Comparison of ENCODE assay signal across 3 cellular contexts in the genomic region with DNA sequence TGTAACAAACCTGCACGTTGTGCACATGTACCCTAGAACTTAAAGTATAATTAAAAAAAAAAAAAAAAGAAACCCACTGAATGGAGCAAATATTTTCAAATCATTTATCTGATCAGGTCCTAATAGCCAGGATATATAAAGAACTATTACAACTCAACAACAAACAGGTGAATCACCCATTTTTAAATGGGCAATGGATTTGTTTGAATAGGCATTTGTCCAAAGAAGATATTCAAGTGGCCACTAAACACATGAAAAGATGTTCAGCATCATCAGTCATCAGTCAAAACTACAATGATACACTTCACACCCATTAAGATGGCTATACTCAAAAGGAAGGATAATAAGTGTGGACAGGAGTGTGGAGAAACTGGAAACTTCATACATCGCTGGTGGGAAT.
A peak's percentile ranks its signal among the peaks of the same experiment; 100 is the strongest.
TF ChIP-seq lines count a peak whose summit lies in the region.

No MANE protein-coding gene starts in this region.

TF ChIP-seq in A549, 52 proteins besides CTCF, POLR2A, EP300 and RAD21:
- TF ChIP-seq ZFP36 (IDR thresholded peaks at IDR 0.05; ENCODE audit: borderline replicate concordance, partially characterized antibody), result peak; percentile 15
- TF ChIP-seq NR3C1 (IDR thresholded peaks at IDR 0.05), result no peak
- no peak for TF ChIP-seq JUNB (IDR thresholded peaks at IDR 0.05)
- TF ChIP-seq FOSL2 (IDR thresholded peaks at IDR 0.05), result no peak
- peak; percentile 13; the same call in 1 of the 2 replicates for TF ChIP-seq FOSL2 (CRISPR knock-in tag; IDR thresholded peaks at IDR 0.05)
- no peak for TF ChIP-seq HEYL (CRISPR knock-in tag; IDR thresholded peaks at IDR 0.05)

TF ChIP-seq in HEK293, 187 proteins besides CTCF, POLR2A, EP300 and RAD21:
- TF ChIP-seq ZFP69B (tag by site-specific recombination; IDR thresholded peaks at IDR 0.05) (peak; percentile 48; the same call in 1 of the 2 replicates), ZNF544 (tag by site-specific recombination; IDR thresholded peaks at IDR 0.05) (no peak)
- TF ChIP-seq, protein P1, sequence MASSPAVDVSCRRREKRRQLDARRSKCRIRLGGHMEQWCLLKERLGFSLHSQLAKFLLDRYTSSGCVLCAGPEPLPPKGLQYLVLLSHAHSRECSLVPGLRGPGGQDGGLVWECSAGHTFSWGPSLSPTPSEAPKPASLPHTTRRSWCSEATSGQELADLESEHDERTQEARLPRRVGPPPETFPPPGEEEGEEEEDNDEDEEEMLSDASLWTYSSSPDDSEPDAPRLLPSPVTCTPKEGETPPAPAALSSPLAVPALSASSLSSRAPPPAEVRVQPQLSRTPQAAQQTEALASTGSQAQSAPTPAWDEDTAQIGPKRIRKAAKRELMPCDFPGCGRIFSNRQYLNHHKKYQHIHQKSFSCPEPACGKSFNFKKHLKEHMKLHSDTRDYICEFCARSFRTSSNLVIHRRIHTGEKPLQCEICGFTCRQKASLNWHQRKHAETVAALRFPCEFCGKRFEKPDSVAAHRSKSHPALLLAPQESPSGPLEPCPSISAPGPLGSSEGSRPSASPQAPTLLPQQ (tag by site-specific recombination; IDR thresholded peaks at IDR 0.05), result peak; percentile 73

TF ChIP-seq in SK-N-SH, 30 proteins besides CTCF, POLR2A, EP300 and RAD21:
- no peak for TF ChIP-seq YY1 (IDR thresholded peaks at IDR 0.05; ENCODE audit: low read depth)
- TF ChIP-seq, protein P2, sequence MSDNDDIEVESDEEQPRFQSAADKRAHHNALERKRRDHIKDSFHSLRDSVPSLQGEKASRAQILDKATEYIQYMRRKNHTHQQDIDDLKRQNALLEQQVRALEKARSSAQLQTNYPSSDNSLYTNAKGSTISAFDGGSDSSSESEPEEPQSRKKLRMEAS (IDR thresholded peaks at IDR 0.05; ENCODE audit: low read depth), result no peak
- no peak for TF ChIP-seq FOXJ3 (CRISPR knock-in tag; IDR thresholded peaks at IDR 0.05)
- TF ChIP-seq TAF1 (IDR thresholded peaks at IDR 0.05; ENCODE audit: borderline replicate concordance, low read depth, low read length), result no peak
- no peak for TF ChIP-seq SMC3 (IDR thresholded peaks at IDR 0.05; ENCODE audit: low read depth, low read length)
- TF ChIP-seq, protein P3, sequence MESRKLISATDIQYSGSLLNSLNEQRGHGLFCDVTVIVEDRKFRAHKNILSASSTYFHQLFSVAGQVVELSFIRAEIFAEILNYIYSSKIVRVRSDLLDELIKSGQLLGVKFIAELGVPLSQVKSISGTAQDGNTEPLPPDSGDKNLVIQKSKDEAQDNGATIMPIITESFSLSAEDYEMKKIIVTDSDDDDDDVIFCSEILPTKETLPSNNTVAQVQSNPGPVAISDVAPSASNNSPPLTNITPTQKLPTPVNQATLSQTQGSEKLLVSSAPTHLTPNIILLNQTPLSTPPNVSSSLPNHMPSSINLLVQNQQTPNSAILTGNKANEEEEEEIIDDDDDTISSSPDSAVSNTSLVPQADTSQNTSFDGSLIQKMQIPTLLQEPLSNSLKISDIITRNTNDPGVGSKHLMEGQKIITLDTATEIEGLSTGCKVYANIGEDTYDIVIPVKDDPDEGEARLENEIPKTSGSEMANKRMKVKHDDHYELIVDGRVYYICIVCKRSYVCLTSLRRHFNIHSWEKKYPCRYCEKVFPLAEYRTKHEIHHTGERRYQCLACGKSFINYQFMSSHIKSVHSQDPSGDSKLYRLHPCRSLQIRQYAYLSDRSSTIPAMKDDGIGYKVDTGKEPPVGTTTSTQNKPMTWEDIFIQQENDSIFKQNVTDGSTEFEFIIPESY (IDR thresholded peaks at IDR 0.05; ENCODE audit: borderline replicate concordance, low read depth), result no peak
- no peak for TF ChIP-seq RFX5 (IDR thresholded peaks at IDR 0.05; ENCODE audit: low read length)
- TF ChIP-seq NRF1 (IDR thresholded peaks at IDR 0.05; ENCODE audit: low read depth, low read length), result no peak
- no peak for TF ChIP-seq SIN3A (IDR thresholded peaks at IDR 0.05; ENCODE audit: borderline replicate concordance, low read depth, low read length)
- TF ChIP-seq FOSL2 (IDR thresholded peaks at IDR 0.05; ENCODE audit: borderline replicate concordance, low read depth), result no peak
- no peak for TF ChIP-seq MEF2A (IDR thresholded peaks at IDR 0.05; ENCODE audit: borderline replicate concordance, low read depth)
- TF ChIP-seq, protein P4, sequence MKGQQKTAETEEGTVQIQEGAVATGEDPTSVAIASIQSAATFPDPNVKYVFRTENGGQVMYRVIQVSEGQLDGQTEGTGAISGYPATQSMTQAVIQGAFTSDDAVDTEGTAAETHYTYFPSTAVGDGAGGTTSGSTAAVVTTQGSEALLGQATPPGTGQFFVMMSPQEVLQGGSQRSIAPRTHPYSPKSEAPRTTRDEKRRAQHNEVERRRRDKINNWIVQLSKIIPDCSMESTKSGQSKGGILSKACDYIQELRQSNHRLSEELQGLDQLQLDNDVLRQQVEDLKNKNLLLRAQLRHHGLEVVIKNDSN (IDR thresholded peaks at IDR 0.05; ENCODE audit: borderline replicate concordance, low read depth), result no peak
- no peak for TF ChIP-seq JUND (IDR thresholded peaks at IDR 0.05)
- TF ChIP-seq, protein P5, sequence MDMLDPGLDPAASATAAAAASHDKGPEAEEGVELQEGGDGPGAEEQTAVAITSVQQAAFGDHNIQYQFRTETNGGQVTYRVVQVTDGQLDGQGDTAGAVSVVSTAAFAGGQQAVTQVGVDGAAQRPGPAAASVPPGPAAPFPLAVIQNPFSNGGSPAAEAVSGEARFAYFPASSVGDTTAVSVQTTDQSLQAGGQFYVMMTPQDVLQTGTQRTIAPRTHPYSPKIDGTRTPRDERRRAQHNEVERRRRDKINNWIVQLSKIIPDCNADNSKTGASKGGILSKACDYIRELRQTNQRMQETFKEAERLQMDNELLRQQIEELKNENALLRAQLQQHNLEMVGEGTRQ (IDR thresholded peaks at IDR 0.05; ENCODE audit: borderline replicate concordance, low read depth, low read length), result no peak
- TF ChIP-seq, protein P6, sequence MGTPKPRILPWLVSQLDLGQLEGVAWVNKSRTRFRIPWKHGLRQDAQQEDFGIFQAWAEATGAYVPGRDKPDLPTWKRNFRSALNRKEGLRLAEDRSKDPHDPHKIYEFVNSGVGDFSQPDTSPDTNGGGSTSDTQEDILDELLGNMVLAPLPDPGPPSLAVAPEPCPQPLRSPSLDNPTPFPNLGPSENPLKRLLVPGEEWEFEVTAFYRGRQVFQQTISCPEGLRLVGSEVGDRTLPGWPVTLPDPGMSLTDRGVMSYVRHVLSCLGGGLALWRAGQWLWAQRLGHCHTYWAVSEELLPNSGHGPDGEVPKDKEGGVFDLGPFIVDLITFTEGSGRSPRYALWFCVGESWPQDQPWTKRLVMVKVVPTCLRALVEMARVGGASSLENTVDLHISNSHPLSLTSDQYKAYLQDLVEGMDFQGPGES (IDR thresholded peaks at IDR 0.05; ENCODE audit: low read depth, low read length), result no peak
- no peak for TF ChIP-seq GABPA (IDR thresholded peaks at IDR 0.05; ENCODE audit: low read depth)
- no peak for TF ChIP-seq RXRA (IDR thresholded peaks at IDR 0.05; ENCODE audit: borderline replicate concordance, low read depth)
- no peak for TF ChIP-seq EZH2phosphoT487 (IDR thresholded peaks at IDR 0.05; ENCODE audit: borderline replicate concordance, low read depth)
- TF ChIP-seq RCOR1 (IDR thresholded peaks at IDR 0.05; ENCODE audit: low read length), result no peak
- no peak for TF ChIP-seq TEAD4 (IDR thresholded peaks at IDR 0.05; ENCODE audit: borderline replicate concordance, insufficient read depth)
